Comparison of ENCODE assay signal across 17 cellular contexts in genomic region chr14:36510078-36510799, GRCh38. TPM values are rescaled to one million over a fixed set of nuclear protein-coding genes. Genes with fewer than 3 reads are reported as not detected.
DNase-seq lines count a peak whose midpoint lies in the region; ATAC-seq and TF ChIP-seq lines count a peak whose summit lies in the region.
"Had no signal": no experiment of that assay in that cellular context is flagged by ENCODE, and none has a peak within 500 bp of the region (broad histone marks: within the 10 kb centered on the region; RNA-seq: fewer than 3 reads in every experiment).

No MANE protein-coding gene starts in this region.

- no peak overlapping the region for H3K4me3 ChIP-seq in esophagus muscularis mucosa
- H3K4me3 ChIP-seq in upper lobe of right lung: peak overlapping the region; percentile 52
- H3K4me3 ChIP-seq: A549 had no signal

- intact Hi-C loops in esophagus muscularis mucosa (cut with DNase I): no loop called here
- intact Hi-C loops in upper lobe of right lung (cut with DNase I): no loop called here

- H3K36me3 ChIP-seq in esophagus muscularis mucosa (no peaks in the 10 kb centered on the region), upper lobe of right lung (no peaks in the 10 kb centered on the region)

- H3K27ac ChIP-seq in esophagus muscularis mucosa (replicated peaks in 1 of 4) (no peak overlapping the region), upper lobe of right lung (peak overlapping the region; percentile 91)
- H3K27ac ChIP-seq: A549 had no signal

- 4% methylated on average over 19 of the region's 20 CpGs for WGBS in esophagus muscularis mucosa

- TF ChIP-seq POLR2A in esophagus muscularis mucosa (IDR thresholded peaks at IDR 0.05; ENCODE audit: low read depth) (no peak), erythroblast (IDR thresholded peaks at IDR 0.05; ENCODE audit: low read length) (no peak)

- ATAC-seq in upper lobe of right lung (peak; percentile 13), GM18858 (IDR thresholded peaks at IDR 0.05; ENCODE audit: unreplicated experiment) (no peak)
- ATAC-seq: A549, sciatic nerve had no signal

- H3K9me3 ChIP-seq in esophagus muscularis mucosa (no peaks in the 10 kb centered on the region), upper lobe of right lung (no peaks in the 10 kb centered on the region)

- H3K4me1 ChIP-seq in esophagus muscularis mucosa: peaks cover 4 to 32% (median 21%) of the 10 kb centered on the region in 4 donors
- H3K4me1 ChIP-seq in upper lobe of right lung: no peaks in the 10 kb centered on the region
- H3K4me1 ChIP-seq: A549 had no signal

- TF ChIP-seq CTCF in esophagus muscularis mucosa (IDR thresholded peaks at IDR 0.05) (no peak), upper lobe of right lung (IDR thresholded peaks at IDR 0.05) (no peak)

- TF ChIP-seq EP300 in esophagus muscularis mucosa (IDR thresholded peaks at IDR 0.05): no peak

- peak; percentile 43 for DNase-seq in NCI-H82 (lab: John Stamatoyannopoulos, UW)
- DNase-seq in NCI-H82 treated with DMSO at 0.1 percent for 48 hours (lab: John Stamatoyannopoulos, UW; ENCODE audit: unreplicated experiment): no peak
- DNase-seq in NCI-H2227 treated with DMSO at 0.1 percent for 48 hours (lab: John Stamatoyannopoulos, UW): peak; percentile 59
- peak; percentile 80 for DNase-seq in esophagus muscularis mucosa (ENCODE audit: extremely low spot score)
- DNase-seq in upper lobe of right lung: peak; percentile 77
- no peak for DNase-seq in erythroblast (lab: John Stamatoyannopoulos, UW)
- DNase-seq in anterior cingulate cortex (lab: John Stamatoyannopoulos, UW): no peak
- DNase-seq: activated gamma-delta T cell; CD4-positive, alpha-beta memory T cell; MM.1S; stimulated activated naive CD4-positive, alpha-beta T cell had no signal

- H3K27me3 ChIP-seq in esophagus muscularis mucosa (peaks cover 0 to 99% (median 77%) of the 10 kb centered on the region in 4 donors), upper lobe of right lung (peaks cover 96% of the 10 kb centered on the region)

RNA-seq across cellular contexts. Expression of gene NKX2-1, which starts 9.8 kb away (rescaled TPM):
- total RNA-seq in esophagus muscularis mucosa (under 1 TPM in 2 of 4 donors, not detected in 2; 0.45 to 0.92 TPM), upper lobe of right lung (177 TPM)
- total RNA-seq: activated CD8-positive, alpha-beta memory T cell treated with anti-CD3 and anti-CD28 coated beads for 36 hours; CD4-positive, alpha-beta memory T cell; dermis microvascular lymphatic vessel endothelial cell; HT1080 had no signal

Comparison
In these comparisons a context has a peak if more than half of its experiments do, and no peak if none do; other contexts are left out.
1. DNase-seq: peak in NCI-H82 (single experiment), NCI-H2227 treated with DMSO at 0.1 percent for 48 hours (single experiment), esophagus muscularis mucosa (single experiment) and upper lobe of right lung (single experiment); none in NCI-H82 treated with DMSO at 0.1 percent for 48 hours (single experiment), erythroblast (0 of 2) and anterior cingulate cortex (0 of 58).
2. RNA of gene NKX2-1, which starts 9.8 kb away (total RNA-seq): 177 TPM in upper lobe of right lung (single experiment); 0.45 to 0.92 TPM in esophagus muscularis mucosa; every median in the first group is over 10 times any median in the second.